In the genomic region with DNA sequence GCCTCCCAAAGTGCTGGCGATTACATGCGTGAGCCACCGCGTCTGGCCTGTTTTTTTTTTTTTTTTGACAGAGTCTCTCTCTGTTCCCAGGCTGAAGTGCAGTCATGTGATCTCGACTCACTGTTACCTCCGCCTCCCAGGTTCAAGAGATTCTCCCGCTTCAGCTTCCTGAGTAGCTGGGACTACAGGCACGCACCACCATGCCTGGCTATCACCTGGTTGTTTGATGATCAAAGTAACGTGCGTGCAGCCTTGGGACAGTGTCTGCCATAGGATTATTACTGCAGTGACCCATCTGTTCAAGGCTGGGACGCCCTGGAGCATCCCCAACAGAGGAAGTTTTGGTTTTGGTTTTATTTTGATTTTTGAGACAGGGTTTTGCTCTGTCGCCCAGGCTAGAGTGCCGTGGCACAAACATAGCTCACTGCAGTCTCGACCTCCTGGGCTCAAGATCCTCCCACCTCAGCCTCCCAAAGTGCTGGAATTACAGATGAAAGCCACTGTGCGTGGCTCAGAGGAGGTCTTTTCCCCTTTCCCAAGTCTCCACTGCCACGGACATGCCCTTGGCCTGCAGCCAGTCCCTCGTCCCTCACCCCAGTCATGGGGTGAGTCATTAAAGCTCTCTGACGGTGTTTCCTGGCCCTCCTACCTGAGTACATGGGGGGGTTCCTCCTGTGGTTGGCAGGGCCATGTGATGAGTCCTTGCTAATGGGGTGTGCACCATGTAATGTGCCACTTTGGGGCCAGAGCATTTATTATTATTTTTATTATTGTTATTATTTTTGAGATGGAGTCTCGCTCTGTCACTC, we compare ENCODE assay signal across 1 cellular context.
TF ChIP-seq lines count a peak whose summit lies in the region.

No MANE protein-coding gene starts in this region.

TF ChIP-seq in WTC11, 78 proteins besides CTCF, POLR2A, EP300 and RAD21 (continued from another document):
- TF ChIP-seq, protein P1, sequence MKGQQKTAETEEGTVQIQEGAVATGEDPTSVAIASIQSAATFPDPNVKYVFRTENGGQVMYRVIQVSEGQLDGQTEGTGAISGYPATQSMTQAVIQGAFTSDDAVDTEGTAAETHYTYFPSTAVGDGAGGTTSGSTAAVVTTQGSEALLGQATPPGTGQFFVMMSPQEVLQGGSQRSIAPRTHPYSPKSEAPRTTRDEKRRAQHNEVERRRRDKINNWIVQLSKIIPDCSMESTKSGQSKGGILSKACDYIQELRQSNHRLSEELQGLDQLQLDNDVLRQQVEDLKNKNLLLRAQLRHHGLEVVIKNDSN (CRISPR knock-in tag; IDR thresholded peaks at IDR 0.05), result 0 out of 2 replicates have a peak, but pooled peaks have one; percentile 21
- no peak for TF ChIP-seq CREM (CRISPR knock-in tag; IDR thresholded peaks at IDR 0.05)
- no peak for TF ChIP-seq E2F1 (CRISPR knock-in tag; IDR thresholded peaks at IDR 0.05)
- no peak for TF ChIP-seq TEAD1 (CRISPR knock-in tag; IDR thresholded peaks at IDR 0.05)
- TF ChIP-seq ELF4 (CRISPR knock-in tag; IDR thresholded peaks at IDR 0.05; ENCODE audit: low read depth), result no peak
- TF ChIP-seq RELA (CRISPR knock-in tag; IDR thresholded peaks at IDR 0.05; ENCODE audit: borderline replicate concordance), result no peak
- TF ChIP-seq, protein P2, sequence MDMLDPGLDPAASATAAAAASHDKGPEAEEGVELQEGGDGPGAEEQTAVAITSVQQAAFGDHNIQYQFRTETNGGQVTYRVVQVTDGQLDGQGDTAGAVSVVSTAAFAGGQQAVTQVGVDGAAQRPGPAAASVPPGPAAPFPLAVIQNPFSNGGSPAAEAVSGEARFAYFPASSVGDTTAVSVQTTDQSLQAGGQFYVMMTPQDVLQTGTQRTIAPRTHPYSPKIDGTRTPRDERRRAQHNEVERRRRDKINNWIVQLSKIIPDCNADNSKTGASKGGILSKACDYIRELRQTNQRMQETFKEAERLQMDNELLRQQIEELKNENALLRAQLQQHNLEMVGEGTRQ (CRISPR knock-in tag; IDR thresholded peaks at IDR 0.05), result 0 out of 2 replicates have a peak, but pooled peaks have one; percentile 18
- no peak for TF ChIP-seq TEAD4 (CRISPR knock-in tag; IDR thresholded peaks at IDR 0.05)
- no peak for TF ChIP-seq ZNF281 (CRISPR knock-in tag; IDR thresholded peaks at IDR 0.05)
- no peak for TF ChIP-seq ZNF263 (CRISPR knock-in tag; IDR thresholded peaks at IDR 0.05; ENCODE audit: low read depth)
